8 cellular contexts compared by ENCODE assay signal in the genomic region with DNA sequence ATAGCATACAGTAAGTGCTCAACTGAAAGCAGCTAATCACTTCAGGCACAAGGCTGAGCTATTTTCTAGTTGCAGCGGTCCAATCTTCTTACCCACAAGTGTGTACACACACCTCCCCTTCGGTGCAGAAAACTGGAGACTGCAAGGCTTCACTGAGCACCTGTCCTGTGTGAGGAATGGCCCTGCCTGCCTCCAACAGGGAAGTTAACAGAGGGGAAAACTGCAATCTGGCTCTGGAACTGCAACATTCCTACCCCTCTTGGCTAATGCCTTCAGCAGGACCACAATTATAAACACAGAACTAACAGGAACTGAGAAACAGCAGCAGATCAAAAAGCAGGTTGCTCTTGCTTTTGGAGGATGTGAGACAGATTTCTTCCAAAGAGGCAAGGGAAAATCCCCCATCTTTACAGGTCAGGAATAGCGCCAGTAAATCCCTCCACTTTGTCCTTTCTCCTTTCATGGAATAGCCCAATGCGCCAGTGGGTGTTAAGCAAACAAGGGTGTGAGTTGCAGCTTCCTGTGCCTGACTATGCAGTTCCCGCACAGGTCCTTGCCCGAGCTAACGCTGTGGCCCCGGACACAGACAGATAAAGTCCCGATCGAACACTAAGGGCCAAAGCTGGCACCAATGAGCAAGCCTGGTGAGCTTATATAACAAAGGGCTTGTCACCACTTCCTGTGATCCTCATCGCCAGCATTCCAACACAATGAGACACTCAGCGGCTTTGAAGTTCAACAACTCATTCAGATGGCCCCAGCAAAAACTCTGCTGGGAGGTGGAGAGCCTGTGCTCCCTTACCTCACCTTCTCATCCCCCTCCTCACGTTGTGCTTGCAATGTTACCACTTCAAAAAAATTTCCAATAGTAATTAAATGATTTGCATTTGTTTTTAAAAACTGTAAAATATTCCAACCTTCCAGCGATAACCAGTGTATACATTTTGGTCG. TPM values are rescaled to one million over a fixed set of nuclear protein-coding genes. Genes with fewer than 3 reads are reported as not detected.
DNase-seq lines count a peak whose midpoint lies in the region; ATAC-seq and TF ChIP-seq lines count a peak whose summit lies in the region.

No MANE protein-coding gene starts in this region.

- ATAC-seq in left colon = peak; percentile 87

- peak overlapping the region; percentile 58 to 73 for H3K27ac ChIP-seq in coronary artery

- no peak for TF ChIP-seq CTCF in coronary artery (IDR thresholded peaks at IDR 0.05)

- peak; percentile 32 for DNase-seq in GM19238 (ENCODE audit: insufficient read length, low spot score)
- peak; percentile 78 for DNase-seq in NCI-H2196 (lab: John Stamatoyannopoulos, UW; ENCODE audit: unreplicated experiment)
- no peak for DNase-seq in coronary artery (ENCODE audit: low spot score)
- DNase-seq in left colon = peak; percentile 64 to 79
- DNase-seq in superior temporal gyrus (ENCODE audit: extremely low spot score) = peak; percentile 78
- DNase-seq in stimulated activated CD4-positive, alpha-beta T cell treated with anti-CD3 and anti-CD28 coated beads, Interleukin-2, amount 100 ng/mL, for 48 hours = no peak
- DNase-seq in posterior vena cava (ENCODE audit: low spot score) = no peak
- no peak for DNase-seq in NCI-H2227 treated with DMSO at 0.1 percent for 48 hours (lab: John Stamatoyannopoulos, UW)

- peak overlapping the region; percentile 46 for H3K4me3 ChIP-seq in coronary artery

- intact Hi-C loops in left colon (cut with DNase I, micrococcal nuclease) (no loop called here), posterior vena cava (cut with DNase I) (no loop called here)

RNA-seq across cellular contexts. Expression of gene SHB, which starts 21.5 kb away (rescaled TPM):
- total RNA-seq in left colon = 10 to 100 TPM; 19.6 to 26.2 TPM
- total RNA-seq in posterior vena cava = 10 to 100 TPM; 18.7 to 23.0 TPM

Comparison
In these comparisons a context has a peak if more than half of its experiments do, and no peak if none do; other contexts are left out.
1. DNase-seq: peak in GM19238 (single experiment), NCI-H2196 (single experiment), left colon (2 of 2) and superior temporal gyrus (single experiment); none in coronary artery (single experiment), stimulated activated CD4-positive, alpha-beta T cell treated with anti-CD3 and anti-CD28 coated beads, Interleukin-2, amount 100 ng/mL, for 48 hours (0 of 2), posterior vena cava (single experiment) and NCI-H2227 treated with DMSO at 0.1 percent for 48 hours (single experiment).